1 cellular context compared by ENCODE assay signal in genomic region chr13:113916330-113916815, GRCh38.
TF ChIP-seq lines count a peak whose summit lies in the region.

No MANE protein-coding gene starts in this region.

TF ChIP-seq in H1, 55 proteins besides CTCF, POLR2A, EP300 and RAD21 (continued from another document):
- no peak for TF ChIP-seq CTBP2 (IDR thresholded peaks at IDR 0.05; ENCODE audit: borderline replicate concordance, insufficient read depth, insufficient read length, low read length)
- TF ChIP-seq ZNF274 (IDR thresholded peaks at IDR 0.05; ENCODE audit: borderline replicate concordance, extremely low read depth, low read length): no peak
- no peak for TF ChIP-seq JUN (IDR thresholded peaks at IDR 0.05; ENCODE audit: low read depth, low read length)
- no peak for TF ChIP-seq ATF3 (IDR thresholded peaks at IDR 0.05; ENCODE audit: insufficient read depth, low read depth, low read length)
- no peak for TF ChIP-seq RBBP5 (IDR thresholded peaks at IDR 0.05; ENCODE audit: borderline replicate concordance, low read depth, low read length)
- TF ChIP-seq JUND (IDR thresholded peaks at IDR 0.05; ENCODE audit: low read length): no peak
- TF ChIP-seq SIX5 (IDR thresholded peaks at IDR 0.05; ENCODE audit: low read depth, low read length): no peak
- no peak for TF ChIP-seq HDAC2 (IDR thresholded peaks at IDR 0.05; ENCODE audit: borderline replicate concordance in 1 of 2, low read depth in 2 of 2, low read length in 2 of 2)
- no peak for TF ChIP-seq CBX5 (IDR thresholded peaks at IDR 0.05; ENCODE audit: low read depth, low read length)
